30 cellular contexts compared by ENCODE assay signal in the genomic region with DNA sequence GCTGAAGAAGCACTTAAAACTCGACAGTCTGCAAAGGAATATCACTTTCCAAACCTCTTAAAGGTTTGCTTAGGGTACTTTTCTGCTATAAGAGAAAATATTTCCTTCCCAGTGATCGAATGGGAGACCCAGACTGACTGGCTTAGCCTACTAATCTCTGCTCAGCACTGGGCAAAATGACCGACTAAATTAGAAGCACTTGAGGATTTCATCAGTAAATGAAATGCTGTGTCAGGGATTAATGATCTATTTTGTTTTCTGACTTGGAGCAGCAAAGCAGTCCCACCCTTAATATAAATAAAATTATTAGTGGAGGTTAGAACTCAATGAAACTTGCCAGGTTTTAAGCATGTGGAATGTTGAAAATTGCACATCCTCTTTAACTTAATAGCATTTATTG.
"Had no signal": no experiment of that assay in that cellular context is flagged by ENCODE, and none has a peak within 500 bp of the region (broad histone marks: within the 10 kb centered on the region; RNA-seq: fewer than 3 reads in every experiment).

No MANE protein-coding gene starts in this region.

- H3K4me1 ChIP-seq: ascending aorta, Peyer's patch, SJSA1 had no signal

- DNase-seq: activated CD4-positive, alpha-beta T cell treated with anti-CD3 and anti-CD28 coated beads for 36 hours; activated CD4-positive, alpha-beta T cell treated with anti-CD3 and anti-CD28 coated beads, Interleukin-2, amount 10 ng/mL, durations not matched to agents 7 days and 5 days; activated CD4-positive, alpha-beta T cell treated with anti-CD3 and anti-CD28 coated beads, Interleukin-2, amount 50 U/mL, for 48 hours; activated CD8-positive, alpha-beta T cell treated with anti-CD3 and anti-CD28 coated beads, Interleukin-2, amount 10 ng/mL, durations not matched to agents 7 days and 5 days; activated gamma-delta T cell; activated naive CD4-positive, alpha-beta T cell treated with Interleukin-2 at 50 U/mL for 16 hours; activated naive CD8-positive, alpha-beta T cell treated with anti-CD3 and anti-CD28 coated beads, Interleukin-2, amount 10 ng/mL, durations not matched to agents 7 days and 5 days; activated T-cell treated with anti-CD3 and anti-CD28 coated beads, Interleukin-2, amount 50 U/mL, for 24 hours; amygdala; MM.1S; MV-4-11; NCI-H1092; NCI-H1436 treated with DMSO at 0.1 percent for 48 hours; NCI-H1694 treated with DMSO at 0.1 percent for 48 hours; NCI-H2029; NCI-H2171 treated with DMSO at 0.1 percent for 48 hours; NCI-H226; NCI-H446 treated with DMSO at 0.1 percent for 48 hours; NCI-H69; NK-92 treated with Interleukin-12 subunit alpha and Interleukin-12 subunit beta, amount 100 ng/mL, for 24 hours; PC-3; Peyer's patch; RPMI8226; SHP77 treated with DMSO at 0.1 percent for 48 hours; SK-N-SH had no signal

- H3K36me3 ChIP-seq: ascending aorta, cardiac muscle cell, Peyer's patch, SJSA1 had no signal

- H3K27me3 ChIP-seq: ascending aorta, cardiac muscle cell, Peyer's patch, SJSA1 had no signal

- H3K4me3 ChIP-seq: ascending aorta, cardiac muscle cell, Peyer's patch, SJSA1 had no signal

- H3K9me3 ChIP-seq: ascending aorta, Peyer's patch, SK-N-SH had no signal

- ATAC-seq: activated CD4-positive, alpha-beta T cell treated with anti-CD3 and anti-CD28 coated beads for 36 hours; activated CD4-positive, CD25-positive, alpha-beta regulatory T cell treated with anti-CD3 and anti-CD28 coated beads, Interleukin-2, amount 50 U/mL, for 24 hours; activated CD8-positive, alpha-beta T cell treated with anti-CD3 and anti-CD28 coated beads, Interleukin-2, amount 10 ng/mL, durations not matched to agents 7 days and 5 days; PC-3; WTC11 had no signal
